17 cellular contexts compared by ENCODE assay signal in the genomic region with DNA sequence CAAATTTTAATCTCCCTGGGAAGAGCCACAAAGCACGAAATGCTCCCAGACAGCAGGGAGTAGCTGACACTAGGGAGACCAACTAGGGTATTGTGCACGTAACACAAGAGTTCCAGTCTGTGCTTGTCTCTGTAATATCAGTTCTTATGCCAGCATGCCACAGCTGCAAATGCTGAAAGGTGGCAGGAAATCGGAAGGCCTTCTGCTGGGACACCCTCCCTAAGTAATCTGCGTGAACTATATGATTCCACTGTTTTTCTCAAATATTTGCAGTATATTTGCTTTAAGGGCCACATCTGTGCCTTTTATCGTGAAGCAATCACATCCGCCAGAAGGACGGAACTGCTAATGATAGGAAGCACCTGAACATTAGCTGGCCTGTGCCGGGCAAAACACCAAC. TPM values are rescaled to one million over a fixed set of nuclear protein-coding genes. Genes with fewer than 3 reads are reported as not detected.
DNase-seq lines count a peak whose midpoint lies in the region; ATAC-seq, FAIRE-seq and TF ChIP-seq lines count a peak whose summit lies in the region.
"Had no signal": no experiment of that assay in that cellular context is flagged by ENCODE, and none has a peak within 500 bp of the region (broad histone marks: within the 10 kb centered on the region; RNA-seq: fewer than 3 reads in every experiment).

No MANE protein-coding gene starts in this region.

- H3K36me3 ChIP-seq in endothelial cell of umbilical vein (ENCODE audit: control insufficient read depth in 2 of 2, extremely low read depth in 1 of 2, insufficient read depth in 2 of 2, low read length in 2 of 2): no peaks in the 10 kb centered on the region
- no peaks in the 10 kb centered on the region for H3K36me3 ChIP-seq in right atrium auricular region
- H3K36me3 ChIP-seq in gastrocnemius medialis: no peaks in the 10 kb centered on the region
- H3K36me3 ChIP-seq: colonic mucosa, neutrophil, thyroid gland had no signal

- H3K9me3 Mint-ChIP-seq in WTC11: 0 out of 2 replicates have a peak, but pooled peaks cover 3% of the 10 kb centered on the region

- H3K4me1 Mint-ChIP-seq in WTC11: peaks cover 44% of the 10 kb centered on the region

- no peaks in the 10 kb centered on the region for H3K9me1 ChIP-seq in endothelial cell of umbilical vein (replicated peaks; ENCODE audit: control insufficient read depth, extremely low read depth, insufficient read depth, low read length)

- H3K4me3 ChIP-seq in endothelial cell of umbilical vein (replicated peaks in 1 of 3; ENCODE audit: insufficient read depth in 1 of 3, low read depth in 1 of 3, low read length in 3 of 3) (no peak overlapping the region), right atrium auricular region (no peak overlapping the region), gastrocnemius medialis (no peak overlapping the region)
- H3K4me3 ChIP-seq: colonic mucosa, skin epidermis, thyroid gland had no signal

- no peak for TF ChIP-seq POLR2A in endothelial cell of umbilical vein (IDR thresholded peaks at IDR 0.05; ENCODE audit: low read depth, low read length)
- TF ChIP-seq POLR2A in gastrocnemius medialis (IDR thresholded peaks at IDR 0.05): no peak

- DNase-seq in WTC11 (ENCODE audit: low spot score) (no peak), endothelial cell of umbilical vein (ENCODE audit: low read depth, low spot score) (peak; percentile 39), right atrium auricular region (ENCODE audit: low spot score) (no peak), gastrocnemius medialis (no peak), NCI-H748 (lab: John Stamatoyannopoulos, UW; ENCODE audit: unreplicated experiment) (no peak), NCI-H1092 treated with DMSO at 0.1 percent for 48 hours (lab: John Stamatoyannopoulos, UW) (no peak)
- DNase-seq: activated CD4-positive, CD25-positive, alpha-beta regulatory T cell treated with anti-CD3 and anti-CD28 coated beads, Interleukin-2, amount 50 U/mL, for 72 hours; activated naive CD4-positive, alpha-beta T cell; colonic mucosa; kidney glomerular epithelial cell; NCI-H1694; SHP77; thyroid gland had no signal

- no peak for FAIRE-seq in endothelial cell of umbilical vein (lab: Jason Lieb, UNC)
- FAIRE-seq: astrocyte had no signal

- H3K9me3 ChIP-seq in endothelial cell of umbilical vein (replicated peaks; ENCODE audit: control insufficient read depth, insufficient read depth, low read length) (no peaks in the 10 kb centered on the region), right atrium auricular region (no peaks in the 10 kb centered on the region), gastrocnemius medialis (no peaks in the 10 kb centered on the region)
- H3K9me3 ChIP-seq: colonic mucosa, neutrophil, thyroid gland had no signal

- no TSS peak for BruUV-seq in endothelial cell of umbilical vein (replicated peaks; lab: Mats Ljungman, UMichigan)

- CTCF ChIA-PET in WTC11 (lab: Charles Lee) (interaction anchor here (0.7 kb wide), 1 partner anchor 453 kb away, joined by 3 read pairs; no protein-coding TSS in a partner anchor), endothelial cell of umbilical vein (lab: Charles Lee) (interaction anchor here (0.8 to 1.4 kb wide), 2 partner anchors 13 to 93 kb away, joined by 3 to 4 read pairs; no protein-coding TSS in a partner anchor)

- peak overlapping the region; percentile 13 for H3K27ac Mint-ChIP-seq in WTC11

- H3K4me1 ChIP-seq in endothelial cell of umbilical vein (ENCODE audit: control insufficient read depth, extremely low read depth, insufficient read depth, low read length) (no peaks in the 10 kb centered on the region), right atrium auricular region (peaks cover 0 to 47% of the 10 kb centered on the region in 2 donors), gastrocnemius medialis (peaks cover 43% of the 10 kb centered on the region in 2 donors)
- H3K4me1 ChIP-seq: colonic mucosa had no signal

- intact Hi-C loops in endothelial cell of umbilical vein (cut with micrococcal nuclease): no loop called here
- intact Hi-C loops in gastrocnemius medialis (cut with DNase I; ENCODE audit: low total_unique reads): no loop called here

- dilution Hi-C loops in endothelial cell of umbilical vein (cut with MboI; ENCODE audit: extremely low pct_ligation_motif_present, low sequenced_read_pairs): no loop called here

- POLR2A ChIA-PET in WTC11 (lab: Charles Lee): interaction anchor here (0.6 kb wide), 1 partner anchor 474 kb away, joined by 3 read pairs; no protein-coding TSS in a partner anchor
- POLR2A ChIA-PET in endothelial cell of umbilical vein (lab: Charles Lee): no interaction called here

- H4K20me1 ChIP-seq in endothelial cell of umbilical vein (replicated peaks; ENCODE audit: control insufficient read depth, extremely low read depth, insufficient read depth, low read length): no peaks in the 10 kb centered on the region

- ATAC-seq in WTC11 (no peak), gastrocnemius medialis (peak; percentile 37 to 39), HG02798 (IDR thresholded peaks at IDR 0.05; ENCODE audit: poor library complexity, unreplicated experiment) (no peak)

- H2AFZ ChIP-seq in endothelial cell of umbilical vein (ENCODE audit: low read depth, low read length): no peak overlapping the region

- H3K27ac ChIP-seq in endothelial cell of umbilical vein (ENCODE audit: insufficient read depth, low read depth, low read length) (no peak overlapping the region), right atrium auricular region (peak overlapping the region; percentile 26 to 74), gastrocnemius medialis (peak overlapping the region; percentile 67 to 84 (median 78))
- H3K27ac ChIP-seq: colonic mucosa, neutrophil, skin epidermis, thyroid gland had no signal

- peaks cover 0 to 8% of the 10 kb centered on the region in 2 experiments for H3K27me3 ChIP-seq in endothelial cell of umbilical vein (ENCODE audit: control insufficient read depth in 2 of 2, insufficient read depth in 2 of 2, low read length in 2 of 2)
- H3K27me3 ChIP-seq in right atrium auricular region: no peaks in the 10 kb centered on the region
- H3K27me3 ChIP-seq in gastrocnemius medialis: no peaks in the 10 kb centered on the region
- H3K27me3 ChIP-seq: colonic mucosa, thyroid gland had no signal

- no peaks in the 10 kb centered on the region for H3K27me3 Mint-ChIP-seq in WTC11 (ENCODE audit: low read depth)

- H3K36me3 Mint-ChIP-seq in WTC11: peaks cover 47% of the 10 kb centered on the region

- H3K4me3 Mint-ChIP-seq in WTC11: no peak overlapping the region

- no peak overlapping the region for H3K4me2 ChIP-seq in endothelial cell of umbilical vein (ENCODE audit: insufficient read depth, low read length)

- in situ Hi-C loops in gastrocnemius medialis (cut with MboI; ENCODE audit: low sequenced_read_pairs in 4 of 4): no loop called here

- no peak overlapping the region for H3K9ac ChIP-seq in endothelial cell of umbilical vein (replicated peaks; ENCODE audit: extremely low read depth, insufficient read depth, low read length)

- TF ChIP-seq CTCF in WTC11 (IDR thresholded peaks at IDR 0.05): no peak
- TF ChIP-seq CTCF in endothelial cell of umbilical vein (IDR thresholded peaks at IDR 0.05; ENCODE audit: extremely low read depth in 1 of 2, insufficient read depth in 1 of 2, low read depth in 1 of 2, low read length in 2 of 2): no peak
- no peak for TF ChIP-seq CTCF in right atrium auricular region (IDR thresholded peaks at IDR 0.05)
- TF ChIP-seq CTCF in gastrocnemius medialis (IDR thresholded peaks at IDR 0.05 in 4 of 5, conservative IDR thresholded peaks at IDR 0.05 in 1 of 5): no peak

- no peaks in the 10 kb centered on the region for H3K79me2 ChIP-seq in endothelial cell of umbilical vein (ENCODE audit: control insufficient read depth, insufficient read depth, low read length)

TF ChIP-seq in WTC11, 78 proteins besides CTCF, POLR2A, EP300 and RAD21 (continues in another document):
- TF ChIP-seq ZNF317 (CRISPR knock-in tag; IDR thresholded peaks at IDR 0.05; ENCODE audit: borderline replicate concordance, low read depth): no peak
- TF ChIP-seq, protein P1, sequence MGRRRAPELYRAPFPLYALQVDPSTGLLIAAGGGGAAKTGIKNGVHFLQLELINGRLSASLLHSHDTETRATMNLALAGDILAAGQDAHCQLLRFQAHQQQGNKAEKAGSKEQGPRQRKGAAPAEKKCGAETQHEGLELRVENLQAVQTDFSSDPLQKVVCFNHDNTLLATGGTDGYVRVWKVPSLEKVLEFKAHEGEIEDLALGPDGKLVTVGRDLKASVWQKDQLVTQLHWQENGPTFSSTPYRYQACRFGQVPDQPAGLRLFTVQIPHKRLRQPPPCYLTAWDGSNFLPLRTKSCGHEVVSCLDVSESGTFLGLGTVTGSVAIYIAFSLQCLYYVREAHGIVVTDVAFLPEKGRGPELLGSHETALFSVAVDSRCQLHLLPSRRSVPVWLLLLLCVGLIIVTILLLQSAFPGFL (CRISPR knock-in tag; IDR thresholded peaks at IDR 0.05; ENCODE audit: borderline replicate concordance): no peak
- TF ChIP-seq KAT7 (CRISPR knock-in tag; IDR thresholded peaks at IDR 0.05; ENCODE audit: borderline replicate concordance): no peak

TF ChIP-seq in endothelial cell of umbilical vein, 7 proteins besides CTCF, POLR2A, EP300 and RAD21:
- TF ChIP-seq POLR2AphosphoS5 (IDR thresholded peaks at IDR 0.05; ENCODE audit: insufficient read depth, low read depth, low read length): no peak
- TF ChIP-seq JUN (IDR thresholded peaks at IDR 0.05; ENCODE audit: borderline replicate concordance, insufficient read depth, insufficient read length, low read depth): no peak
- no peak for TF ChIP-seq GATA2 (IDR thresholded peaks at IDR 0.05; ENCODE audit: insufficient read depth, insufficient read length, low read depth, low read length)
- TF ChIP-seq, protein P2, sequence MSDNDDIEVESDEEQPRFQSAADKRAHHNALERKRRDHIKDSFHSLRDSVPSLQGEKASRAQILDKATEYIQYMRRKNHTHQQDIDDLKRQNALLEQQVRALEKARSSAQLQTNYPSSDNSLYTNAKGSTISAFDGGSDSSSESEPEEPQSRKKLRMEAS (IDR thresholded peaks at IDR 0.05; ENCODE audit: insufficient read depth, insufficient read length): no peak

RNA-seq across cellular contexts. Expression of a gene that starts 12.6 kb away (rescaled TPM):
- 40.8 to 57.1 TPM (median 56.6 TPM) in 3 replicates for total RNA-seq in WTC11 (2021)
- total RNA-seq in endothelial cell of umbilical vein: 2.5 and 3.2 TPM in 2 replicates
- 0.47 and 0.49 TPM in 2 replicates for polyA plus RNA-seq in endothelial cell of umbilical vein
- 0.43 and 0.47 TPM in 2 replicates for polyA plus RNA-seq in endothelial cell of umbilical vein (2011; cell fraction: cytosol; rRNA removed)
- 0.68 and 1.0 TPM in 2 replicates for polyA plus RNA-seq in endothelial cell of umbilical vein (2011; cell fraction: nucleus; rRNA removed)
- 0.45 and 0.82 TPM in 2 replicates for polyA plus RNA-seq in endothelial cell of umbilical vein (2012)
- 1.6 and 1.9 TPM in 2 replicates for polyA minus RNA-seq in endothelial cell of umbilical vein
- polyA minus RNA-seq in endothelial cell of umbilical vein (2011; cell fraction: cytosol; rRNA and poly(A)+ RNA removed): 1.3 TPM
- 0.63 and 0.72 TPM in 2 replicates for polyA minus RNA-seq in endothelial cell of umbilical vein (2011; cell fraction: nucleus; rRNA and poly(A)+ RNA removed)
- 10 to 100 TPM; 45.3 to 66.9 TPM for total RNA-seq in right atrium auricular region
- 10 to 100 TPM; 13.6 to 19.6 (median 16.9) TPM for total RNA-seq in gastrocnemius medialis

Comparison
In these comparisons a context has a peak if more than half of its experiments do, and no peak if none do; other contexts are left out.
1. ATAC-seq: peak in gastrocnemius medialis (2 of 2); none in WTC11 (single experiment) and HG02798 (single experiment).